ENCODE assay signal across 25 cellular contexts in the genomic region with DNA sequence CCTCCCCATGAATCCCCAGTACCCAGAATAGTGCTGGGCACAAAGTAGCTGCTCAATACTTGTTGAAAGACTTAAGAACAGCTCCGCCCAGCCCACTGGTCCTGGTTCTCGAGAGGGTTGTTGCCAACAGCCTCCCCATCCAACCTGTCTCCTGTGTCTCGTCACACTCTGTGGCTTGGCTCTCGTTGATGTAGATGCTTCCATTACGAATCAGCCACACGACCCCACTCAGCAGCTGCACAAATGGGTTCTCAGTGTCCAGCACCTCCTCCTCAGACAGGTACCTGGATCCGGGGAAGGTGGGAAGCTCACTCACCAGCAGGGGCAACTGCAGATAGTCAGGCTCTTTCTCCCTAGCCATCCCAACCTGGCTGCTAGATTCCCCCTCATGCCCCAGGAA. TPM values are rescaled to one million over a fixed set of nuclear protein-coding genes. Genes with fewer than 3 reads are reported as not detected.
DNase-seq lines count a peak whose midpoint lies in the region; ATAC-seq and TF ChIP-seq lines count a peak whose summit lies in the region.
"Had no signal": no experiment of that assay in that cellular context is flagged by ENCODE, and none has a peak within 500 bp of the region (broad histone marks: within the 10 kb centered on the region; RNA-seq: fewer than 3 reads in every experiment).

No MANE protein-coding gene starts in this region.

- no peaks in the 10 kb centered on the region for H3K9me3 ChIP-seq in CD4-positive, alpha-beta T cell (ENCODE audit: control insufficient read depth, low read length)
- H3K9me3 ChIP-seq: adrenal gland, breast epithelium, colonic mucosa, SJCRH30, thoracic aorta had no signal

- POLR2A ChIA-PET in activated CD4-positive, alpha-beta T cell treated with anti-CD3 and anti-CD28 coated beads for 36 hours (lab: Charles Lee) = no interaction called here
- POLR2A ChIA-PET in CD4-positive, alpha-beta T cell (lab: Charles Lee) = no interaction called here

- TF ChIP-seq CTCF in CD4-positive, alpha-beta T cell (IDR thresholded peaks at IDR 0.05) = no peak
- no peak for TF ChIP-seq CTCF in nephron (IDR thresholded peaks at IDR 0.05; ENCODE audit: unreplicated experiment in 3 of 3)

- H3K36me3 Mint-ChIP-seq in activated CD4-positive, alpha-beta T cell treated with anti-CD3 and anti-CD28 coated beads for 36 hours (ENCODE audit: low read depth) = no peaks in the 10 kb centered on the region
- H3K36me3 Mint-ChIP-seq in CD4-positive, alpha-beta T cell (ENCODE audit: low read depth) = peaks cover 29% of the 10 kb centered on the region
- peaks cover 68% of the 10 kb centered on the region for H3K36me3 Mint-ChIP-seq in dendritic cell treated with granulocyte-macrophage colony-stimulating factor and Interleukin-4, amounts not matched to agents 40 ng/mL and 50 ng/mL, for 4 days (ENCODE audit: low read depth)
- no peaks in the 10 kb centered on the region for H3K36me3 Mint-ChIP-seq in nephron (ENCODE audit: low read depth)
- no peaks in the 10 kb centered on the region for H3K36me3 Mint-ChIP-seq in T-helper 2 cell treated with Interferon-gamma antibody and Interleukin-4, amounts not matched to agents 5 μg/mL and 100 μg/mL, for 36 hours (ENCODE audit: low read depth)

- CTCF ChIA-PET in activated CD4-positive, alpha-beta T cell treated with anti-CD3 and anti-CD28 coated beads for 36 hours (lab: Charles Lee) = interaction anchor here (1.3 kb wide), 1 partner anchor 53 kb away, joined by 3 read pairs; no protein-coding TSS in a partner anchor
- CTCF ChIA-PET in CD4-positive, alpha-beta T cell (lab: Charles Lee) = interaction anchor here (1.7 kb wide), 1 partner anchor 53 kb away, joined by 4 read pairs; no protein-coding TSS in a partner anchor

- no peaks in the 10 kb centered on the region for H3K9me3 Mint-ChIP-seq in activated CD4-positive, alpha-beta T cell treated with anti-CD3 and anti-CD28 coated beads for 36 hours (ENCODE audit: low read depth)
- H3K9me3 Mint-ChIP-seq in CD4-positive, alpha-beta T cell = no peaks in the 10 kb centered on the region
- no peaks in the 10 kb centered on the region for H3K9me3 Mint-ChIP-seq in dendritic cell treated with granulocyte-macrophage colony-stimulating factor and Interleukin-4, amounts not matched to agents 40 ng/mL and 50 ng/mL, for 4 days
- no peaks in the 10 kb centered on the region for H3K9me3 Mint-ChIP-seq in nephron
- no peaks in the 10 kb centered on the region for H3K9me3 Mint-ChIP-seq in T-helper 2 cell treated with Interferon-gamma antibody and Interleukin-4, amounts not matched to agents 5 μg/mL and 100 μg/mL, for 36 hours
- H3K9me3 Mint-ChIP-seq: stimulated activated effector memory CD8-positive, alpha-beta T cell treated with anti-CD3 and anti-CD28 coated beads, Interleukin-12 subunit alpha, Interleukin-12 subunit beta, amount 100 ng/mL, for 72 hours had no signal

- no peak overlapping the region for H3K27ac ChIP-seq in CD4-positive, alpha-beta T cell (ENCODE audit: low read depth, low read length)
- H3K27ac ChIP-seq: 22Rv1, adrenal gland, breast epithelium, colonic mucosa, SJCRH30, thoracic aorta had no signal

- peak overlapping the region; percentile 9 for H3K4me3 Mint-ChIP-seq in activated CD4-positive, alpha-beta T cell treated with anti-CD3 and anti-CD28 coated beads for 36 hours
- H3K4me3 Mint-ChIP-seq in CD4-positive, alpha-beta T cell = peak overlapping the region; percentile 81
- H3K4me3 Mint-ChIP-seq in dendritic cell treated with granulocyte-macrophage colony-stimulating factor and Interleukin-4, amounts not matched to agents 40 ng/mL and 50 ng/mL, for 4 days = peak overlapping the region; percentile 63
- peak overlapping the region; percentile 65 to 81 (median 81) for H3K4me3 Mint-ChIP-seq in nephron
- H3K4me3 Mint-ChIP-seq in T-helper 2 cell treated with Interferon-gamma antibody and Interleukin-4, amounts not matched to agents 5 μg/mL and 100 μg/mL, for 36 hours = no peak overlapping the region
- H3K4me3 Mint-ChIP-seq: stimulated activated effector memory CD8-positive, alpha-beta T cell treated with anti-CD3 and anti-CD28 coated beads, Interleukin-12 subunit alpha, Interleukin-12 subunit beta, amount 100 ng/mL, for 72 hours; T-helper 17 cell had no signal

- intact Hi-C loops in activated CD4-positive, alpha-beta T cell treated with anti-CD3 and anti-CD28 coated beads for 36 hours (cut with DNase I, micrococcal nuclease) = loop anchor here (5.0 to 10.0 kb wide), 2 partner anchors 66 to 407 kb away; partner anchors contain the start of genes EEF2KMT (in 1 of the 2) and MGRN1 (in 1 of the 2)
- intact Hi-C loops in CD4-positive, alpha-beta T cell (cut with DNase I, micrococcal nuclease) = loop anchor here in 1 of 2 experiments (5.0 to 10.0 kb wide), 4 partner anchors 61 to 337 kb away; partner anchors contain the start of genes ANKS3, DNAAF8, GLYR1 and NUDT16L1
- intact Hi-C loops in dendritic cell treated with granulocyte-macrophage colony-stimulating factor and Interleukin-4, amounts not matched to agents 40 ng/mL and 50 ng/mL, for 4 days (cut with micrococcal nuclease) = no loop called here

- H3K27me3 Mint-ChIP-seq in activated CD4-positive, alpha-beta T cell treated with anti-CD3 and anti-CD28 coated beads for 36 hours = no peaks in the 10 kb centered on the region
- no peaks in the 10 kb centered on the region for H3K27me3 Mint-ChIP-seq in CD4-positive, alpha-beta T cell
- peaks cover 3% of the 10 kb centered on the region for H3K27me3 Mint-ChIP-seq in dendritic cell treated with granulocyte-macrophage colony-stimulating factor and Interleukin-4, amounts not matched to agents 40 ng/mL and 50 ng/mL, for 4 days
- H3K27me3 Mint-ChIP-seq in nephron (ENCODE audit: low read depth) = no peaks in the 10 kb centered on the region
- H3K27me3 Mint-ChIP-seq in T-helper 2 cell treated with Interferon-gamma antibody and Interleukin-4, amounts not matched to agents 5 μg/mL and 100 μg/mL, for 36 hours (ENCODE audit: low read depth) = no peaks in the 10 kb centered on the region
- H3K27me3 Mint-ChIP-seq: T-helper 17 cell had no signal

- peaks cover 19% of the 10 kb centered on the region for H3K4me1 Mint-ChIP-seq in activated CD4-positive, alpha-beta T cell treated with anti-CD3 and anti-CD28 coated beads for 36 hours
- H3K4me1 Mint-ChIP-seq in CD4-positive, alpha-beta T cell (ENCODE audit: low read depth) = peaks cover 20% of the 10 kb centered on the region
- H3K4me1 Mint-ChIP-seq in dendritic cell treated with granulocyte-macrophage colony-stimulating factor and Interleukin-4, amounts not matched to agents 40 ng/mL and 50 ng/mL, for 4 days (ENCODE audit: low read depth) = peaks cover 83% of the 10 kb centered on the region
- peaks cover 12% of the 10 kb centered on the region for H3K4me1 Mint-ChIP-seq in nephron
- peaks cover 12% of the 10 kb centered on the region for H3K4me1 Mint-ChIP-seq in T-helper 2 cell treated with Interferon-gamma antibody and Interleukin-4, amounts not matched to agents 5 μg/mL and 100 μg/mL, for 36 hours (ENCODE audit: low read depth)

- ATAC-seq in activated CD4-positive, alpha-beta T cell treated with anti-CD3 and anti-CD28 coated beads for 36 hours = no peak
- no peak for ATAC-seq in CD4-positive, alpha-beta T cell (ENCODE audit: poor library complexity)
- ATAC-seq: left colon; stimulated activated effector memory CD8-positive, alpha-beta T cell treated with anti-CD3 and anti-CD28 coated beads, Interleukin-12 subunit alpha, Interleukin-12 subunit beta, amount 100 ng/mL, for 72 hours; T-helper 17 cell had no signal

- DNase-seq in activated CD4-positive, alpha-beta T cell treated with anti-CD3 and anti-CD28 coated beads for 36 hours = no peak
- DNase-seq in activated CD4-positive, alpha-beta T cell treated with anti-CD3 and anti-CD28 coated beads for 4 hours = no peak
- DNase-seq in CD4-positive, alpha-beta T cell = no peak
- DNase-seq in OCI-M1 (lab: John Stamatoyannopoulos, UW) (no peak), SKM-1 treated with dmso at 0.1 percent for 144 hours (lab: John Stamatoyannopoulos, UW; ENCODE audit: unreplicated experiment) (no peak)
- DNase-seq in T-helper 2 cell treated with Interferon-gamma antibody and Interleukin-4, amounts not matched to agents 5 μg/mL and 100 μg/mL, for 36 hours (ENCODE audit: low spot score) = no peak
- DNase-seq: activated CD8-positive, alpha-beta memory T cell treated with anti-CD3 and anti-CD28 coated beads for 24 hours; adrenal gland; colonic mucosa; COR-L47; KG1; left colon; NCI-H1436 treated with DMSO at 0.1 percent for 48 hours; NCI-H510A; NK-92 treated with Interleukin-12 subunit alpha and Interleukin-12 subunit beta, amount 100 ng/mL, for 24 hours; SJCRH30; stimulated activated CD4-positive, alpha-beta T cell treated with anti-CD3 and anti-CD28 coated beads, Interleukin-2, amount 100 ng/mL, for 24 hours; T-helper 17 cell had no signal

- no peak overlapping the region for H3K27ac Mint-ChIP-seq in activated CD4-positive, alpha-beta T cell treated with anti-CD3 and anti-CD28 coated beads for 36 hours
- H3K27ac Mint-ChIP-seq in CD4-positive, alpha-beta T cell = peak overlapping the region; percentile 40
- peak overlapping the region; percentile 82 for H3K27ac Mint-ChIP-seq in dendritic cell treated with granulocyte-macrophage colony-stimulating factor and Interleukin-4, amounts not matched to agents 40 ng/mL and 50 ng/mL, for 4 days
- H3K27ac Mint-ChIP-seq in nephron = no peak overlapping the region
- H3K27ac Mint-ChIP-seq in T-helper 2 cell treated with Interferon-gamma antibody and Interleukin-4, amounts not matched to agents 5 μg/mL and 100 μg/mL, for 36 hours = no peak overlapping the region
- H3K27ac Mint-ChIP-seq: stimulated activated effector memory CD8-positive, alpha-beta T cell treated with anti-CD3 and anti-CD28 coated beads, Interleukin-12 subunit alpha, Interleukin-12 subunit beta, amount 100 ng/mL, for 72 hours had no signal

- H3K27me3 ChIP-seq in CD4-positive, alpha-beta T cell (ENCODE audit: control insufficient read depth, insufficient read depth, low read length) = no peaks in the 10 kb centered on the region
- H3K27me3 ChIP-seq: adrenal gland, breast epithelium, colonic mucosa, SJCRH30 had no signal

RNA-seq across cellular contexts. Expression of gene NAGPA, which starts 2.1 kb away (rescaled TPM):
- total RNA-seq in activated CD4-positive, alpha-beta T cell treated with anti-CD3 and anti-CD28 coated beads for 36 hours = 10 to 100 TPM in 1 of 2 experiments, 1 to 10 TPM in 1; 8.9 to 10.2 TPM
- 10 to 100 TPM; 30.0 to 34.0 TPM for total RNA-seq in CD4-positive, alpha-beta T cell

RNA-seq across cellular contexts. Expression of gene C16orf89, which starts 34.2 kb away (rescaled TPM):
- not detected for total RNA-seq in activated CD4-positive, alpha-beta T cell treated with anti-CD3 and anti-CD28 coated beads for 36 hours
- not detected for total RNA-seq in CD4-positive, alpha-beta T cell
- total RNA-seq: HT-29, SJCRH30, T-helper 17 cell had no signal

RNA-seq across cellular contexts. Expression of gene ALG1, which starts 40.0 kb away (rescaled TPM):
- total RNA-seq in activated CD4-positive, alpha-beta T cell treated with anti-CD3 and anti-CD28 coated beads for 36 hours = 10 to 100 TPM; 15.7 to 18.1 TPM
- 1 to 10 TPM; 8.9 to 9.0 TPM for total RNA-seq in CD4-positive, alpha-beta T cell

Comparison
In these comparisons a context has a peak if more than half of its experiments do, and no peak if none do; other contexts are left out.
1. H3K27ac Mint-ChIP-seq: peak in CD4-positive, alpha-beta T cell (single experiment) and dendritic cell treated with granulocyte-macrophage colony-stimulating factor and Interleukin-4, amounts not matched to agents 40 ng/mL and 50 ng/mL, for 4 days (single experiment); none in activated CD4-positive, alpha-beta T cell treated with anti-CD3 and anti-CD28 coated beads for 36 hours (single experiment), nephron (0 of 3) and T-helper 2 cell treated with Interferon-gamma antibody and Interleukin-4, amounts not matched to agents 5 μg/mL and 100 μg/mL, for 36 hours (single experiment).